21 cellular contexts compared by ENCODE assay signal in genomic region chr14:33596211-33597080, GRCh38.
"Had no signal": no experiment of that assay in that cellular context is flagged by ENCODE, and none has a peak within 500 bp of the region (broad histone marks: within the 10 kb centered on the region; RNA-seq: fewer than 3 reads in every experiment).

No MANE protein-coding gene starts in this region.

- H2AFZ ChIP-seq: hepatocyte had no signal

- H3K9me3 ChIP-seq: adrenal gland, body of pancreas, gastroesophageal sphincter, pancreas, spleen, transverse colon had no signal

- H3K4me3 ChIP-seq: adrenal gland, body of pancreas, gastroesophageal sphincter, hepatocyte, pancreas, spleen, transverse colon had no signal

- ATAC-seq: activated CD8-positive, alpha-beta T cell treated with anti-CD3 and anti-CD28 coated beads, Interleukin-2, amount 10 ng/mL, durations not matched to agents 7 days and 5 days; body of pancreas; gastroesophageal sphincter; naive thymus-derived CD4-positive, alpha-beta T cell; pancreas; right cardiac atrium had no signal

- H3K27ac ChIP-seq: adrenal gland, body of pancreas, gastroesophageal sphincter, hepatocyte, pancreas, spleen, transverse colon had no signal

- DNase-seq: activated B cell treated with CpG ODN at 0.5 μM for 24 hours; activated CD8-positive, alpha-beta T cell treated with anti-CD3 and anti-CD28 coated beads, Interleukin-2, amount 10 ng/mL, durations not matched to agents 7 days and 5 days; activated effector memory CD4-positive, alpha-beta T cell treated with anti-CD3 and anti-CD28 coated beads, Interleukin-2, amount 50 U/mL, for 16 hours; activated naive CD4-positive, alpha-beta T cell treated with anti-CD3 and anti-CD28 coated beads for 36 hours; activated naive CD8-positive, alpha-beta T cell treated with anti-CD3 and anti-CD28 coated beads for 36 hours; adrenal gland; aorta; body of pancreas; endodermal cell; islet precursor cell; mammary epithelial cell; naive thymus-derived CD4-positive, alpha-beta T cell; nucleus accumbens; pancreas; right cardiac atrium; spleen; stimulated activated naive CD4-positive, alpha-beta T cell treated with Interleukin-2 at 50 U/mL for 16 hours; T-helper 1 cell; transverse colon had no signal

- H3K4me2 ChIP-seq: hepatocyte had no signal

- H3K27me3 ChIP-seq: adrenal gland, body of pancreas, gastroesophageal sphincter, hepatocyte, pancreas, spleen, transverse colon had no signal

- H3K4me1 ChIP-seq: adrenal gland, body of pancreas, gastroesophageal sphincter, pancreas, spleen, transverse colon had no signal

- H3K79me2 ChIP-seq: hepatocyte had no signal

- H3K36me3 ChIP-seq: adrenal gland, gastroesophageal sphincter, pancreas, spleen, transverse colon had no signal
